Comparison of ENCODE assay signal across 2 cellular contexts in the genomic region with DNA sequence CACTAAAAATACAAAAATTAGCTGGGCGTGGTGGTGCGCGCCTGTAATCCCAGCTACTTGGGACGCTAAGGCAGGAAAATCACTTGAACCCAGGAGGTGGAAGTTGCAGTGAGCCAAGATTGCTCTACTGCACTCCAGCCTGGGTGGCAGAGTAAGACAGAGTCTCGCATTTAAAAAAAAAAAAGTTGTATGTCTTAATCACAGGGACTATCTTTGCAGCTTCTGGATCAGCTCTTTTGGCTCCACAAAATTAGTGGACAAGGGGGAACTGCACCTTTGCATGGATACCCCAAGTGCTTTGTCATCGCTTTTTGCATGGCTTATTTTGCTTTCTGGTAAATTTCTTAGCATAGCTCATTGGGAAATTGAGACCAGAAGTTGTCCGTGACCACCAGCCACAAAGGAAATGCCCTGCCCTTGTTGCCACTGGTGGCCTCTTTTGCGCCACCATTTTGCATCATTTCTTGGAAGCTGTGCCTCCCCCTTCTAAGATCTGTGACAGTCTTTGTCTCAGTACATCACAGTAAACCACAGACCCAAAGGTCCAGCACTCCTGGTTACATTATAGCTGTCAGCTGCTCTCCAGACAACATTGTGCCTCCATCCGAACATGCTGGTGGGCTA.
TF ChIP-seq lines count a peak whose summit lies in the region.

No MANE protein-coding gene starts in this region.

TF ChIP-seq in A549, 52 proteins besides CTCF, POLR2A, EP300 and RAD21:
- TF ChIP-seq ATOH8 (CRISPR knock-in tag; IDR thresholded peaks at IDR 0.05; ENCODE audit: low read depth) (no peak), MAFK (IDR thresholded peaks at IDR 0.05; ENCODE audit: partially characterized antibody) (peak; percentile 46)

TF ChIP-seq in HepG2, 621 proteins besides CTCF, POLR2A, EP300 and RAD21:
- TF ChIP-seq MAFF (IDR thresholded peaks at IDR 0.05; ENCODE audit: low read depth, low read length): peak; percentile 50
- no peak for TF ChIP-seq DBP (CRISPR knock-in tag; IDR thresholded peaks at IDR 0.05; ENCODE audit: not compliant biosample characterization)
- peak; percentile 55 to 71; a peak in 3 of 4 replicates for TF ChIP-seq MAFK (conservative IDR thresholded peaks at IDR 0.05 in 1 of 2, IDR thresholded peaks at IDR 0.05 in 1 of 2; ENCODE audit: low read length in 2 of 2)
